In genomic region chr11:59336931-59337330, GRCh38 we compare ENCODE assay signal across 37 cellular contexts. TPM values are rescaled to one million over a fixed set of nuclear protein-coding genes. Genes with fewer than 3 reads are reported as not detected.
"Had no signal": no experiment of that assay in that cellular context is flagged by ENCODE, and none has a peak within 500 bp of the region (broad histone marks: within the 10 kb centered on the region; RNA-seq: fewer than 3 reads in every experiment).

No MANE protein-coding gene starts in this region.

- DNase-seq: Karpas-422, Kasumi-1, MG63, MM.1S, MV-4-11, NCI-H1048, NCI-H1092, NCI-H1092 treated with DMSO at 0.1 percent for 48 hours, NCI-H1105, NCI-H1105 treated with DMSO at 0.1 percent for 48 hours, NCI-H1417, NCI-H1417 treated with DMSO at 0.1 percent for 48 hours, NCI-H1436, NCI-H1436 treated with DMSO at 0.1 percent for 48 hours, NCI-H146, NCI-H1694, NCI-H1694 treated with DMSO at 0.1 percent for 48 hours, NCI-H187, NCI-H187 treated with DMSO at 0.1 percent for 48 hours, NCI-H1930, NCI-H2029, NCI-H2029 treated with DMSO at 0.1 percent for 48 hours, NCI-H2081, NCI-H2081 treated with DMSO at 0.1 percent for 48 hours, NCI-H2107, NCI-H2171, NCI-H2171 treated with DMSO at 0.1 percent for 48 hours, NCI-H2227 treated with DMSO at 0.1 percent for 48 hours, NCI-H226, NCI-H345, NCI-H446, NCI-H446 treated with DMSO at 0.1 percent for 48 hours, NCI-H510A had no signal

RNA-seq across cellular contexts. Expression of gene OR5AN1, which starts 21.8 kb away (rescaled TPM):
- total RNA-seq: LHCN-M2, M059J, MCF 10A, NCI-H460 had no signal
